1 cellular context compared by ENCODE assay signal in genomic region chr5:112823656-112824055, GRCh38.
TF ChIP-seq lines count a peak whose summit lies in the region.

No MANE protein-coding gene starts in this region.

TF ChIP-seq in GM23338, 12 proteins besides CTCF, POLR2A, EP300 and RAD21 (continued from another document):
- no peak for TF ChIP-seq ZNF462 (CRISPR knock-in tag; IDR thresholded peaks at IDR 0.05)
- TF ChIP-seq NANOG (IDR thresholded peaks at IDR 0.05; ENCODE audit: borderline replicate concordance) = no peak
- TF ChIP-seq CREB1 (CRISPR knock-in tag; IDR thresholded peaks at IDR 0.05; ENCODE audit: low read depth) = no peak
- TF ChIP-seq REST (IDR thresholded peaks at IDR 0.05; ENCODE audit: unreplicated experiment) = no peak
- TF ChIP-seq POLR2AphosphoS5 (IDR thresholded peaks at IDR 0.05; ENCODE audit: low read depth) = no peak
- TF ChIP-seq ETS1 (IDR thresholded peaks at IDR 0.05) = no peak
